11 cellular contexts compared by ENCODE assay signal in genomic region chr5:143887901-143888648, GRCh38.
DNase-seq lines count a peak whose midpoint lies in the region; ATAC-seq and TF ChIP-seq lines count a peak whose summit lies in the region.
"Had no signal": no experiment of that assay in that cellular context is flagged by ENCODE, and none has a peak within 500 bp of the region (broad histone marks: within the 10 kb centered on the region; RNA-seq: fewer than 3 reads in every experiment).

No MANE protein-coding gene starts in this region.

- H3K4me3 ChIP-seq in fibroblast of pulmonary artery (replicated peaks; ENCODE audit: low read depth, low read length) (no peak overlapping the region), right lobe of liver (no peak overlapping the region)

- H3K36me3 ChIP-seq in right lobe of liver = no peaks in the 10 kb centered on the region

- ATAC-seq in right lobe of liver = no peak
- no peak for ATAC-seq in GM18873 (IDR thresholded peaks at IDR 0.05; ENCODE audit: low FRiP score, unreplicated experiment)
- ATAC-seq: left lobe of liver had no signal

- 71% methylated on average over 4 of the region's 5 CpGs for WGBS in right lobe of liver (ENCODE audit: insufficient coverage, low coverage, low lambda C conversion rate, missing lambda C conversion rate)

- TF ChIP-seq CTCF in fibroblast of pulmonary artery (IDR thresholded peaks at IDR 0.05; ENCODE audit: low read length, missing control alignments) = no peak
- TF ChIP-seq CTCF in right lobe of liver (IDR thresholded peaks at IDR 0.05) = no peak

- peak; percentile 56 for DNase-seq in ELR (ENCODE audit: low read depth)
- DNase-seq in NCI-H2227 treated with DMSO at 0.1 percent for 48 hours (lab: John Stamatoyannopoulos, UW) = peak; percentile 43
- DNase-seq in fibroblast of pulmonary artery (ENCODE audit: low read depth) = peak; percentile 40
- peak; percentile 31 for DNase-seq in renal cortical epithelial cell (ENCODE audit: low read depth)
- DNase-seq in right lobe of liver = no peak
- no peak for DNase-seq in NK-92 treated with Interleukin-12 subunit alpha and Interleukin-12 subunit beta, amount 100 ng/mL, for 24 hours (lab: John Stamatoyannopoulos, UW)
- no peak for DNase-seq in anterior cingulate cortex (lab: John Stamatoyannopoulos, UW)
- DNase-seq: activated CD4-positive, alpha-beta memory T cell treated with anti-CD3 and anti-CD28 coated beads, Interleukin-2, amount 10 ng/mL, durations not matched to agents 7 days and 5 days; stimulated activated naive CD4-positive, alpha-beta T cell treated with Interleukin-2 at 50 U/mL for 16 hours had no signal

- TF ChIP-seq POLR2A in right lobe of liver (IDR thresholded peaks at IDR 0.05) = no peak

- H3K9me3 ChIP-seq in right lobe of liver = no peaks in the 10 kb centered on the region

- H3K4me1 ChIP-seq in right lobe of liver = no peaks in the 10 kb centered on the region

- no peak overlapping the region for H3K27ac ChIP-seq in right lobe of liver

- no peaks in the 10 kb centered on the region for H3K27me3 ChIP-seq in right lobe of liver

- intact Hi-C loops in right lobe of liver (cut with DNase I) = no loop called here

Comparison
In these comparisons a context has a peak if more than half of its experiments do, and no peak if none do; other contexts are left out.
1. DNase-seq: peak in ELR (single experiment), NCI-H2227 treated with DMSO at 0.1 percent for 48 hours (single experiment), fibroblast of pulmonary artery (single experiment) and renal cortical epithelial cell (single experiment); none in right lobe of liver (0 of 3), NK-92 treated with Interleukin-12 subunit alpha and Interleukin-12 subunit beta, amount 100 ng/mL, for 24 hours (single experiment) and anterior cingulate cortex (0 of 58).